ENCODE assay signal across 18 cellular contexts in genomic region chr12:116161588-116161987, GRCh38.
A peak's percentile ranks its signal among the peaks of the same experiment; 100 is the strongest.
DNase-seq lines count a peak whose midpoint lies in the region; ATAC-seq and TF ChIP-seq lines count a peak whose summit lies in the region.
"Had no signal": no experiment of that assay in that cellular context is flagged by ENCODE, and none has a peak within 500 bp of the region (broad histone marks: within the 10 kb centered on the region; RNA-seq: fewer than 3 reads in every experiment).

No MANE protein-coding gene starts in this region.

- in situ Hi-C loops in gastrocnemius medialis (cut with MboI; ENCODE audit: low sequenced_read_pairs in 4 of 4): no loop called here

- H3K27ac ChIP-seq in gastrocnemius medialis: peak overlapping the region; percentile 16 to 63 (median 43)
- no peak overlapping the region for H3K27ac ChIP-seq in stomach
- H3K27ac ChIP-seq: SJCRH30, thoracic aorta had no signal

- H3K4me1 ChIP-seq in adipocyte (ENCODE audit: control insufficient read depth, insufficient read depth, low read length) (peaks cover 72% of the 10 kb centered on the region), gastrocnemius medialis (peaks cover 88 to 90% of the 10 kb centered on the region in 2 donors), stomach (peaks cover 43 to 85% (median 65%) of the 10 kb centered on the region in 4 donors)

- H3K4me3 ChIP-seq in adipocyte (ENCODE audit: low read length) (peak overlapping the region; percentile 30), gastrocnemius medialis (no peak overlapping the region), stomach (no peak overlapping the region)
- H3K4me3 ChIP-seq: HAP-1, lung, SJCRH30, thoracic aorta had no signal

- intact Hi-C loops in gastrocnemius medialis (cut with DNase I; ENCODE audit: low total_unique reads) (loop anchor here (5.0 kb wide), 1 partner anchor 39 kb away; no protein-coding TSS in a partner anchor), stomach (cut with DNase I; ENCODE audit: low total_unique reads) (no loop called here)

- DNase-seq in NCI-H2029 (lab: John Stamatoyannopoulos, UW): peak; percentile 16
- DNase-seq in NCI-H2029 treated with DMSO at 0.1 percent for 48 hours (lab: John Stamatoyannopoulos, UW): no peak
- no peak for DNase-seq in adipocyte (ENCODE audit: low read depth)
- DNase-seq in fibroblast of the conjunctiva (ENCODE audit: low read depth): peak; percentile 34
- DNase-seq in gastrocnemius medialis: no peak
- DNase-seq in stomach: no peak
- DNase-seq: activated CD4-positive, alpha-beta T cell treated with anti-CD3 and anti-CD28 coated beads for 36 hours; activated CD8-positive, alpha-beta memory T cell treated with anti-CD3 and anti-CD28 coated beads, Interleukin-2, amount 50 U/mL, for 4 hours; activated naive CD4-positive, alpha-beta T cell; CD4-positive, alpha-beta memory T cell; SJCRH30; stimulated activated CD4-positive, alpha-beta T cell treated with anti-CD3 and anti-CD28 coated beads, Interleukin-4, amount 100 ng/mL, for 1 hour; stimulated activated CD8-positive, alpha-beta memory T cell treated with anti-CD3 and anti-CD28 coated beads, Interleukin-4, amount 100 ng/mL, for 48 hours had no signal

- TF ChIP-seq POLR2A in gastrocnemius medialis (IDR thresholded peaks at IDR 0.05) (no peak), stomach (IDR thresholded peaks at IDR 0.05) (no peak)

- no peaks in the 10 kb centered on the region for H3K27me3 ChIP-seq in adipocyte (replicated peaks; ENCODE audit: control insufficient read depth, insufficient read depth, low read length)
- no peaks in the 10 kb centered on the region for H3K27me3 ChIP-seq in gastrocnemius medialis
- H3K27me3 ChIP-seq in stomach: no peaks in the 10 kb centered on the region
- H3K27me3 ChIP-seq: SJCRH30 had no signal

- 56 to 68% (median 63%) methylated on average over 4 of the region's 4 CpGs for WGBS in stomach, 5 donors

- TF ChIP-seq EP300 in stomach (IDR thresholded peaks at IDR 0.05): no peak

- no peak for ATAC-seq in gastrocnemius medialis
- no peak for ATAC-seq in GM21367 (IDR thresholded peaks at IDR 0.05; ENCODE audit: unreplicated experiment)
- no peak for ATAC-seq in HG03097 (IDR thresholded peaks at IDR 0.05; ENCODE audit: low FRiP score, unreplicated experiment)
- ATAC-seq: activated CD4-positive, alpha-beta T cell treated with anti-CD3 and anti-CD28 coated beads for 36 hours had no signal

- H3K9me3 ChIP-seq in adipocyte (ENCODE audit: control insufficient read depth, low read length) (no peaks in the 10 kb centered on the region), gastrocnemius medialis (no peaks in the 10 kb centered on the region), stomach (no peaks in the 10 kb centered on the region)
- H3K9me3 ChIP-seq: HAP-1, SJCRH30, thoracic aorta had no signal

- no peak for TF ChIP-seq CTCF in gastrocnemius medialis (IDR thresholded peaks at IDR 0.05 in 4 of 5, conservative IDR thresholded peaks at IDR 0.05 in 1 of 5)
- no peak for TF ChIP-seq CTCF in stomach (IDR thresholded peaks at IDR 0.05)

- no peaks in the 10 kb centered on the region for H3K36me3 ChIP-seq in adipocyte (ENCODE audit: control insufficient read depth, insufficient read depth, low read length, severe bottlenecking)
- H3K36me3 ChIP-seq in gastrocnemius medialis: no peaks in the 10 kb centered on the region
- H3K36me3 ChIP-seq in stomach: no peaks in the 10 kb centered on the region
- H3K36me3 ChIP-seq: HAP-1, SJCRH30, thoracic aorta had no signal

- H3K9ac ChIP-seq in adipocyte (ENCODE audit: low read length): no peak overlapping the region

Comparison
In these comparisons a context has a peak if more than half of its experiments do, and no peak if none do; other contexts are left out.
1. DNase-seq: peak in NCI-H2029 (single experiment) and fibroblast of the conjunctiva (single experiment); none in NCI-H2029 treated with DMSO at 0.1 percent for 48 hours (single experiment), adipocyte (single experiment), gastrocnemius medialis (0 of 2) and stomach (single experiment).
2. H3K27ac ChIP-seq: peak in gastrocnemius medialis (4 of 4); none in stomach (0 of 5).